20 cellular contexts compared by ENCODE assay signal in the genomic region with DNA sequence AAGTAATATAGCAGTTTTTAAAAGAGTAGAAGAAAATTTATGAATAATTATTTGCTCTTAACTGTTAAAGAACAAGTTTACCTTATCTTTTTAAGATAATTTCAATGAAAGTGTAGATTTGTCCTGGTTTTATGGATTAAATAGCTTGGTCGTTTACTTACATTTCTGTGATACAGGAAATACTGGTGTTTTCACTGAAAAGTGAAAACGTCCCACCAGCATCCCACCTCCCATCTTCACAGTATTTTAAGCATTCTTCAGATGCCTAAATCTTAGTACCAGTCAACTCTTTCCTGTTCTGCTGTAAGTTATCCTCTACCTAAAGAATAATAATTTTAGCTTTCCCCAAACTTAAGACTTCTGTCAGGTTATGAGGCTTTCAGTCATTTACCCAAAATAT. TPM values are rescaled to one million over a fixed set of nuclear protein-coding genes. Genes with fewer than 3 reads are reported as not detected.
DNase-seq lines count a peak whose midpoint lies in the region; ATAC-seq and TF ChIP-seq lines count a peak whose summit lies in the region.
"Had no signal": no experiment of that assay in that cellular context is flagged by ENCODE, and none has a peak within 500 bp of the region (broad histone marks: within the 10 kb centered on the region; RNA-seq: fewer than 3 reads in every experiment).

No MANE protein-coding gene starts in this region.

- no peaks in the 10 kb centered on the region for H3K9me3 ChIP-seq in DND-41 (ENCODE audit: insufficient read depth, low read length, severe bottlenecking)
- H3K9me3 ChIP-seq in spleen: no peaks in the 10 kb centered on the region
- H3K9me3 ChIP-seq: ascending aorta, ovary, SJCRH30 had no signal

- H2AFZ ChIP-seq in DND-41 (ENCODE audit: low read depth, low read length): no peak overlapping the region

- H3K4me3 Mint-ChIP-seq in T-helper 1 cell treated with Interleukin-12 subunit alpha and Interleukin-12 subunit beta and Interleukin-4 antibody, amounts not matched to agents 30 μg/mL and 1 μg/mL, for 36 hours: peak overlapping the region; percentile 81
- H3K4me3 Mint-ChIP-seq in naive thymus-derived CD8-positive, alpha-beta T cell: peak overlapping the region in 9 of 10 donors; percentile 2 to 70 (median 39)
- H3K4me3 Mint-ChIP-seq: HFFc6 had no signal

- WGBS in spleen, 5 donors: 11 to 25% (median 17%) methylated on average over 2 of the region's 2 CpGs

- H3K4me1 ChIP-seq in DND-41 (ENCODE audit: insufficient read depth, low read length) (peaks cover 69% of the 10 kb centered on the region), spleen (peaks cover 46 to 100% (median 86%) of the 10 kb centered on the region in 6 donors)
- H3K4me1 ChIP-seq: SJCRH30 had no signal

- H3K9ac ChIP-seq in DND-41 (ENCODE audit: low read depth, low read length): no peak overlapping the region

- no peaks in the 10 kb centered on the region for H3K27me3 ChIP-seq in DND-41 (ENCODE audit: insufficient read depth, low read length, poor library complexity)
- no peaks in the 10 kb centered on the region for H3K27me3 ChIP-seq in spleen (replicated peaks in 1 of 7)
- H3K27me3 ChIP-seq: ascending aorta, ovary, SJCRH30 had no signal

- peaks cover 49% of the 10 kb centered on the region for H3K36me3 Mint-ChIP-seq in T-helper 1 cell treated with Interleukin-12 subunit alpha and Interleukin-12 subunit beta and Interleukin-4 antibody, amounts not matched to agents 30 μg/mL and 1 μg/mL, for 36 hours (ENCODE audit: low read depth)
- peaks cover 6 to 34% of the 10 kb centered on the region in 2 donors for H3K36me3 Mint-ChIP-seq in activated naive CD4-positive, alpha-beta T cell treated with anti-CD3 and anti-CD28 coated beads, Interleukin-2, amount 50 U/mL, for 72 hours
- no peaks in the 10 kb centered on the region for H3K36me3 Mint-ChIP-seq in naive thymus-derived CD8-positive, alpha-beta T cell

- H3K27ac ChIP-seq in DND-41 (ENCODE audit: low read length) (no peak overlapping the region), spleen (peak overlapping the region in 2 of 8 donors; percentile 1 to 5)
- H3K27ac ChIP-seq: SJCRH30 had no signal

- peak overlapping the region; percentile 85 for H3K27ac Mint-ChIP-seq in T-helper 1 cell treated with Interleukin-12 subunit alpha and Interleukin-12 subunit beta and Interleukin-4 antibody, amounts not matched to agents 30 μg/mL and 1 μg/mL, for 36 hours
- peak overlapping the region; percentile 76 to 86 for H3K27ac Mint-ChIP-seq in activated naive CD4-positive, alpha-beta T cell treated with anti-CD3 and anti-CD28 coated beads, Interleukin-2, amount 50 U/mL, for 72 hours
- H3K27ac Mint-ChIP-seq in naive thymus-derived CD8-positive, alpha-beta T cell: peak overlapping the region in 8 of 10 donors; percentile 22 to 95 (median 56)

- POLR2A ChIA-PET in naive thymus-derived CD8-positive, alpha-beta T cell (lab: Charles Lee): no interaction called here

- H3K9me3 Mint-ChIP-seq in T-helper 1 cell treated with Interleukin-12 subunit alpha and Interleukin-12 subunit beta and Interleukin-4 antibody, amounts not matched to agents 30 μg/mL and 1 μg/mL, for 36 hours: no peaks in the 10 kb centered on the region
- H3K9me3 Mint-ChIP-seq in activated naive CD4-positive, alpha-beta T cell treated with anti-CD3 and anti-CD28 coated beads, Interleukin-2, amount 50 U/mL, for 72 hours: no peaks in the 10 kb centered on the region
- H3K9me3 Mint-ChIP-seq in naive thymus-derived CD8-positive, alpha-beta T cell: no peaks in the 10 kb centered on the region
- H3K9me3 Mint-ChIP-seq: HFFc6 had no signal

- H3K27me3 Mint-ChIP-seq in T-helper 1 cell treated with Interleukin-12 subunit alpha and Interleukin-12 subunit beta and Interleukin-4 antibody, amounts not matched to agents 30 μg/mL and 1 μg/mL, for 36 hours (ENCODE audit: low read depth): no peaks in the 10 kb centered on the region
- no peaks in the 10 kb centered on the region for H3K27me3 Mint-ChIP-seq in naive thymus-derived CD8-positive, alpha-beta T cell

- H3K4me1 Mint-ChIP-seq in T-helper 1 cell treated with Interleukin-12 subunit alpha and Interleukin-12 subunit beta and Interleukin-4 antibody, amounts not matched to agents 30 μg/mL and 1 μg/mL, for 36 hours (ENCODE audit: low read depth): peaks cover 48% of the 10 kb centered on the region
- H3K4me1 Mint-ChIP-seq in naive thymus-derived CD8-positive, alpha-beta T cell: peaks cover 17 to 92% (median 71%) of the 10 kb centered on the region in 4 donors

- H3K4me3 ChIP-seq in DND-41 (ENCODE audit: low read depth in 1 of 2, low read length in 2 of 2): no peak overlapping the region
- no peak overlapping the region for H3K4me3 ChIP-seq in spleen
- H3K4me3 ChIP-seq: ascending aorta, ovary, SJCRH30 had no signal

- no peak for TF ChIP-seq POLR2A in spleen (IDR thresholded peaks at IDR 0.05)

- intact Hi-C loops in spleen (cut with DNase I; ENCODE audit: low total_unique reads): no loop called here

- peaks cover 100% of the 10 kb centered on the region for H3K79me2 ChIP-seq in DND-41 (ENCODE audit: insufficient read depth, low read length)

- H3K4me2 ChIP-seq in DND-41 (ENCODE audit: insufficient read depth, low read length): peak overlapping the region; percentile 1; the same call in 1 of the 2 replicates

- DNase-seq in T-helper 1 cell (no peak), DND-41 (no peak), NK-92 (lab: John Stamatoyannopoulos, UW; ENCODE audit: unreplicated experiment) (no peak), AG08395 (ENCODE audit: low spot score) (no peak), spleen (no peak)
- no peak for DNase-seq in activated naive CD4-positive, alpha-beta T cell treated with anti-CD3 and anti-CD28 coated beads, Interleukin-2, amount 50 U/mL, for 72 hours (ENCODE audit: low spot score in 2 of 2)
- no peak for DNase-seq in naive thymus-derived CD8-positive, alpha-beta T cell
- DNase-seq: 8988T; cortex of kidney; GDM1; head of caudate nucleus; HFFc6; midbrain; NCI-H146; ovary; SJCRH30; stimulated activated CD4-positive, alpha-beta T cell treated with anti-CD3 and anti-CD28 coated beads, Interleukin-12 subunit alpha, Interleukin-12 subunit beta, amount 100 ng/mL, for 4 hours had no signal

- H4K20me1 ChIP-seq in DND-41 (ENCODE audit: insufficient read depth, low read length): peaks cover 62% of the 10 kb centered on the region

- ATAC-seq in DND-41 (ENCODE audit: insufficient read depth, low read depth): no peak
- no peak for ATAC-seq in activated naive CD4-positive, alpha-beta T cell treated with anti-CD3 and anti-CD28 coated beads, Interleukin-2, amount 50 U/mL, for 72 hours
- no peak for ATAC-seq in naive thymus-derived CD8-positive, alpha-beta T cell
- ATAC-seq: esophagus mucosa had no signal

- TF ChIP-seq CTCF in DND-41 (IDR thresholded peaks at IDR 0.05; ENCODE audit: borderline replicate concordance, extremely low read depth, low read length, poor library complexity, severe bottlenecking) (no peak), spleen (IDR thresholded peaks at IDR 0.05 in 8 of 11, conservative IDR thresholded peaks at IDR 0.05 in 3 of 11) (no peak)

- no peaks in the 10 kb centered on the region; the same call in 1 of the 2 replicates for H3K36me3 ChIP-seq in DND-41 (ENCODE audit: insufficient read depth, low read length)
- H3K36me3 ChIP-seq in spleen: no peaks in the 10 kb centered on the region
- H3K36me3 ChIP-seq: ascending aorta, ovary, SJCRH30 had no signal

RNA-seq across cellular contexts. Expression of a gene that starts 5.8 kb away (rescaled TPM):
- 10 to 100 TPM; 88.0 to 98.2 TPM for total RNA-seq in activated naive CD4-positive, alpha-beta T cell treated with anti-CD3 and anti-CD28 coated beads, Interleukin-2, amount 50 U/mL, for 72 hours
- 100 to 1,000 TPM; 114 to 117 TPM for total RNA-seq in naive thymus-derived CD8-positive, alpha-beta T cell
- polyA plus RNA-seq in naive thymus-derived CD8-positive, alpha-beta T cell: 10 to 100 TPM in 2 of 3 donors, 1 to 10 TPM in 1; 9.5 to 14.1 (median 12.9) TPM
- 10 to 100 TPM; 62.4 to 84.1 (median 73.0) TPM for total RNA-seq in spleen
- polyA plus RNA-seq in spleen: 10 to 100 TPM; 15.4 to 21.5 (median 16.4) TPM
